Comparison of ENCODE assay signal across 11 cellular contexts in the genomic region with DNA sequence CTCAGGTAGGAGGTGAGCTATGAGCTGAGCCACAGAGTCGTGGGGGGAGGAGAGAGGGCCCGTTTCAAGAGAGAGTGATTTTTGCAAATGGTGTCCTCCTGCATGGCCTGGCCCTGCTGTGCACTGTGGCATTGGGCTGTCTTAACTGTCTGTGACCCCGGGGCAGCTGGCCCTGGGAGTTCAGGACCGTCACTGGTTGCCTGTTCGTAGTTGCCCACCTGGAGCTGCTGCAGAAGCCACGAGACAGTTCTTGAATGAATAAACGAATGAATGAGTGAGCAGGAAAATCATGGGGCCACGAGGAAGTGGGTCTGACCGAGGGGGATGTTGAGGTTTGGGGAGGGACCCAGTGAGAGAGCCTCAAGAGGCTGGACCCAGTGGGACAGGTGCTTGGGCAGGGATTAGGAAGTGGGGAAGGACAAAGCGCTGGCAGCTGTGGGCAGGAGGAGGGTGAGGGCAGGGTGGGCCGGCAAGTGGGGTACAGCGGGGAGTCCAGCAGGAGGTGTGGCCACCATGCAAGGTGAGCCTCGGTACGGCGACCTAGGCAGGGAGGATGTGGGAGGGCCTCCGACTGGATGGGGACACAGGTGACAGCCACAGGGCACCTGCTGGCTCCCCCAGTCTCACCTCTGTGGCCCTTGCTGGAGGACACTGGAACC. TPM values are rescaled to one million over a fixed set of nuclear protein-coding genes. Genes with fewer than 3 reads are reported as not detected.
DNase-seq lines count a peak whose midpoint lies in the region; ATAC-seq and TF ChIP-seq lines count a peak whose summit lies in the region.
"Had no signal": no experiment of that assay in that cellular context is flagged by ENCODE, and none has a peak within 500 bp of the region (broad histone marks: within the 10 kb centered on the region; RNA-seq: fewer than 3 reads in every experiment).

No MANE protein-coding gene starts in this region.

- H3K9me3 Mint-ChIP-seq in CD14-positive monocyte = peaks cover 0 to 2% (median 0%) of the 10 kb centered on the region in 7 donors
- H3K9me3 Mint-ChIP-seq in activated CD8-positive, alpha-beta T cell treated with anti-CD3 and anti-CD28 coated beads, Interleukin-2, amount 10 ng/mL, durations not matched to agents 7 days and 5 days (ENCODE audit: insufficient read depth) = no peaks in the 10 kb centered on the region
- H3K9me3 Mint-ChIP-seq in memory B cell = no peaks in the 10 kb centered on the region
- peaks cover 6% of the 10 kb centered on the region for H3K9me3 Mint-ChIP-seq in chondrocyte (ENCODE audit: low read depth)

- peak overlapping the region in 6 of 7 donors; percentile 71 to 90 (median 84) for H3K27ac Mint-ChIP-seq in CD14-positive monocyte
- H3K27ac Mint-ChIP-seq in activated CD8-positive, alpha-beta T cell treated with anti-CD3 and anti-CD28 coated beads, Interleukin-2, amount 10 ng/mL, durations not matched to agents 7 days and 5 days = peak overlapping the region; percentile 87
- peak overlapping the region; percentile 91 for H3K27ac Mint-ChIP-seq in memory B cell
- H3K27ac Mint-ChIP-seq in chondrocyte (ENCODE audit: unreplicated experiment) = no peak overlapping the region

- DNase-seq in CD14-positive monocyte (ENCODE audit: low spot score) (peak; percentile 50), H4 (ENCODE audit: low spot score) (peak; percentile 3), memory B cell (ENCODE audit: low spot score in 2 of 2) (no peak), chondrocyte (ENCODE audit: low spot score) (no peak), NCI-H1417 treated with DMSO at 0.1 percent for 48 hours (lab: John Stamatoyannopoulos, UW) (no peak), SIG-M5 treated with dmso at 0.1 percent for 504 hours (lab: John Stamatoyannopoulos, UW; ENCODE audit: unreplicated experiment) (no peak), NCI-H526 (lab: John Stamatoyannopoulos, UW) (no peak)
- DNase-seq in activated CD8-positive, alpha-beta T cell treated with anti-CD3 and anti-CD28 coated beads, Interleukin-2, amount 10 ng/mL, durations not matched to agents 7 days and 5 days = peak; percentile 58
- DNase-seq: IMR-90, NCI-H446 had no signal

- CTCF ChIA-PET in activated CD8-positive, alpha-beta T cell treated with anti-CD3 and anti-CD28 coated beads, Interleukin-2, amount 10 ng/mL, durations not matched to agents 7 days and 5 days (lab: Charles Lee) = interaction anchor here (2.1 kb wide), 1 partner anchor 43 kb away, joined by 5 read pairs; no protein-coding TSS in a partner anchor

- H3K4me3 Mint-ChIP-seq in CD14-positive monocyte (peak overlapping the region; percentile 48 to 66), memory B cell (peak overlapping the region; percentile 70), chondrocyte (ENCODE audit: unreplicated experiment) (no peak overlapping the region)
- peak overlapping the region; percentile 77 for H3K4me3 Mint-ChIP-seq in activated CD8-positive, alpha-beta T cell treated with anti-CD3 and anti-CD28 coated beads, Interleukin-2, amount 10 ng/mL, durations not matched to agents 7 days and 5 days

- intact Hi-C loops in CD14-positive monocyte (cut with micrococcal nuclease) = loop anchor here in 1 of 2 donors (10.0 kb wide), 1 partner anchor 108 kb away; no protein-coding TSS in a partner anchor

- H3K36me3 Mint-ChIP-seq in CD14-positive monocyte = peaks cover 0 to 5% of the 10 kb centered on the region in 2 donors
- no peaks in the 10 kb centered on the region for H3K36me3 Mint-ChIP-seq in activated CD8-positive, alpha-beta T cell treated with anti-CD3 and anti-CD28 coated beads, Interleukin-2, amount 10 ng/mL, durations not matched to agents 7 days and 5 days (ENCODE audit: low read depth)
- no peaks in the 10 kb centered on the region for H3K36me3 Mint-ChIP-seq in memory B cell
- peaks cover 1% of the 10 kb centered on the region for H3K36me3 Mint-ChIP-seq in chondrocyte (ENCODE audit: low read depth)

- POLR2A ChIA-PET in activated CD8-positive, alpha-beta T cell treated with anti-CD3 and anti-CD28 coated beads, Interleukin-2, amount 10 ng/mL, durations not matched to agents 7 days and 5 days (lab: Charles Lee) = interaction anchor here (1.3 kb wide), 1 partner anchor 10 kb away, joined by 3 read pairs; the partner anchor contains the start of gene RGS12

- H3K4me1 Mint-ChIP-seq in CD14-positive monocyte = peaks cover 48% of the 10 kb centered on the region
- peaks cover 64% of the 10 kb centered on the region for H3K4me1 Mint-ChIP-seq in activated CD8-positive, alpha-beta T cell treated with anti-CD3 and anti-CD28 coated beads, Interleukin-2, amount 10 ng/mL, durations not matched to agents 7 days and 5 days (ENCODE audit: low read depth)
- peaks cover 23% of the 10 kb centered on the region for H3K4me1 Mint-ChIP-seq in memory B cell
- H3K4me1 Mint-ChIP-seq in chondrocyte (ENCODE audit: low read depth) = peaks cover 25% of the 10 kb centered on the region

- H3K27me3 Mint-ChIP-seq in CD14-positive monocyte (ENCODE audit: low read depth in 3 of 3) = peaks cover 4 to 31% (median 29%) of the 10 kb centered on the region in 3 donors
- peaks cover 61% of the 10 kb centered on the region for H3K27me3 Mint-ChIP-seq in activated CD8-positive, alpha-beta T cell treated with anti-CD3 and anti-CD28 coated beads, Interleukin-2, amount 10 ng/mL, durations not matched to agents 7 days and 5 days (ENCODE audit: low read depth)
- peaks cover 3% of the 10 kb centered on the region for H3K27me3 Mint-ChIP-seq in memory B cell
- no peaks in the 10 kb centered on the region for H3K27me3 Mint-ChIP-seq in chondrocyte (ENCODE audit: low read depth)

- ATAC-seq in activated CD8-positive, alpha-beta T cell treated with anti-CD3 and anti-CD28 coated beads, Interleukin-2, amount 10 ng/mL, durations not matched to agents 7 days and 5 days = peak; percentile 17
- ATAC-seq in memory B cell (ENCODE audit: low read depth) = peak; percentile 12

- no peak for TF ChIP-seq CTCF in CD14-positive monocyte (IDR thresholded peaks at IDR 0.05)
- TF ChIP-seq CTCF in chondrocyte (IDR thresholded peaks at IDR 0.05) = no peak

RNA-seq across cellular contexts. Expression of gene RGS12, which starts 10.1 kb away (rescaled TPM):
- polyA plus RNA-seq in CD14-positive monocyte = 1 to 10 TPM in 1 of 2 donors, under 1 TPM in 1; 0.75 to 2.7 TPM
- 13.6 and 16.6 TPM in 2 replicates for total RNA-seq in H4 (2014; rRNA removed; shearing (Covaris generic))
- 1 to 10 TPM; 4.7 to 8.3 TPM for total RNA-seq in activated CD8-positive, alpha-beta T cell treated with anti-CD3 and anti-CD28 coated beads, Interleukin-2, amount 10 ng/mL, durations not matched to agents 7 days and 5 days
- total RNA-seq in chondrocyte = 19.0 to 24.2 TPM (median 19.3 TPM) in 3 replicates

RNA-seq across cellular contexts. Expression of gene MSANTD1, which starts 54.0 kb away (rescaled TPM):
- not detected for polyA plus RNA-seq in CD14-positive monocyte
- 0.19 and 1.3 TPM in 2 replicates for total RNA-seq in H4 (2014; rRNA removed; shearing (Covaris generic))
- 1 to 10 TPM in 1 of 2 experiments, under 1 TPM in 1; 0.83 to 1.0 TPM for total RNA-seq in activated CD8-positive, alpha-beta T cell treated with anti-CD3 and anti-CD28 coated beads, Interleukin-2, amount 10 ng/mL, durations not matched to agents 7 days and 5 days
- total RNA-seq in chondrocyte = 0.55 to 1.7 TPM (median 0.64 TPM) in 3 replicates
- total RNA-seq: epithelial cell of proximal tubule had no signal

Comparison
In these comparisons a context has a peak if more than half of its experiments do, and no peak if none do; other contexts are left out.
1. DNase-seq: peak in CD14-positive monocyte (single experiment), H4 (single experiment) and activated CD8-positive, alpha-beta T cell treated with anti-CD3 and anti-CD28 coated beads, Interleukin-2, amount 10 ng/mL, durations not matched to agents 7 days and 5 days (single experiment); none in memory B cell (0 of 2), chondrocyte (single experiment), NCI-H1417 treated with DMSO at 0.1 percent for 48 hours (single experiment), SIG-M5 treated with dmso at 0.1 percent for 504 hours (single experiment) and NCI-H526 (0 of 2).